Comparison of ENCODE assay signal across 8 cellular contexts in the genomic region with DNA sequence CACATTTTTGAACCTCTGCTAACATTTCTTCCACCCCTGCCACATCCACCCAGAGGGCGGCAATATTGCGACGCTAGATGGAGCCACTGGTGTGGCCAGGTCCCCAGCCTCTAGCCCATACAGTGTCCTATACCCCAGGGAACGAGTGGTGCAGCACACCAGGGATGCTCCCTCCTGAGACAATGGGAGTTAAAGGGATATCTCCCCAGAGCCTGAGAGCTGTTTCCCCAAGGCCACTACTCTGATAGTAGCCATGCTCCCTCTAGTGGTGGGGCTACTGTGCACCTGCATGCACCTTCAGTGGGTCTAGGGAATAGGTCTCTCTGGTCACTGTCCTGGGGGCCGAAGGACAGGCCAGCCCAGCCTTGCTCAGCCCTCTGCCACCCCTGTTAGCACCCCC.
DNase-seq lines count a peak whose midpoint lies in the region; ATAC-seq, FAIRE-seq and TF ChIP-seq lines count a peak whose summit lies in the region.

No MANE protein-coding gene starts in this region.

- no peak overlapping the region for H3K4me3 Mint-ChIP-seq in CD8-positive, alpha-beta T cell
- H3K4me3 Mint-ChIP-seq in T-cell, result no peak overlapping the region

- intact Hi-C loops in CD8-positive, alpha-beta T cell (cut with DNase I, micrococcal nuclease), result no loop called here

- CTCF ChIA-PET in CD8-positive, alpha-beta T cell (lab: Charles Lee), result no interaction called here
- CTCF ChIA-PET in T-cell (lab: Charles Lee), result no interaction called here

- H3K4me1 Mint-ChIP-seq in CD8-positive, alpha-beta T cell (ENCODE audit: low read depth), result no peaks in the 10 kb centered on the region
- H3K4me1 Mint-ChIP-seq in T-cell, result no peaks in the 10 kb centered on the region

- peaks cover 16% of the 10 kb centered on the region for H3K9me3 Mint-ChIP-seq in CD8-positive, alpha-beta T cell
- peaks cover 5 to 18% (median 16%) of the 10 kb centered on the region in 3 donors for H3K9me3 Mint-ChIP-seq in T-cell

- peak; percentile 88 for TF ChIP-seq CTCF in NB4 (IDR thresholded peaks at IDR 0.05; ENCODE audit: low read depth, low read length)
- peak; percentile 48 for TF ChIP-seq CTCF in bronchial epithelial cell (IDR thresholded peaks at IDR 0.05; ENCODE audit: insufficient read depth, low read length, severe bottlenecking)
- TF ChIP-seq CTCF in CD8-positive, alpha-beta T cell (IDR thresholded peaks at IDR 0.05), result no peak

- H3K27me3 ChIP-seq in bronchial epithelial cell (ENCODE audit: control insufficient read depth, insufficient read depth, low read length) (no peaks in the 10 kb centered on the region), trophoblast cell (ENCODE audit: insufficient read depth, low read length) (no peaks in the 10 kb centered on the region)
- no peaks in the 10 kb centered on the region for H3K27me3 ChIP-seq in CD8-positive, alpha-beta T cell (ENCODE audit: insufficient read depth, low read length)

- FAIRE-seq in bronchial epithelial cell (lab: Jason Lieb, UNC), result no peak

- POLR2A ChIA-PET in CD8-positive, alpha-beta T cell (lab: Charles Lee), result no interaction called here
- POLR2A ChIA-PET in T-cell (lab: Charles Lee), result no interaction called here

- H3K4me3 ChIP-seq in NB4 (ENCODE audit: low read depth, low read length) (no peak overlapping the region), bronchial epithelial cell (ENCODE audit: low read depth, low read length) (no peak overlapping the region), trophoblast cell (ENCODE audit: low read depth, low read length) (no peak overlapping the region)
- no peak overlapping the region for H3K4me3 ChIP-seq in CD8-positive, alpha-beta T cell (ENCODE audit: low read depth, low read length)

- H3K9me3 ChIP-seq in trophoblast cell (ENCODE audit: insufficient read depth, low read depth, low read length), result no peaks in the 10 kb centered on the region
- no peaks in the 10 kb centered on the region for H3K9me3 ChIP-seq in CD8-positive, alpha-beta T cell (ENCODE audit: low read length)

- no peaks in the 10 kb centered on the region for H3K79me1 ChIP-seq in trophoblast cell (ENCODE audit: low read length)

- H3K14ac ChIP-seq in trophoblast cell (ENCODE audit: low read length), result no peak overlapping the region

- H3K4ac ChIP-seq in trophoblast cell (ENCODE audit: low read depth, low read length), result no peak overlapping the region

- no peak overlapping the region for H2BK5ac ChIP-seq in trophoblast cell (ENCODE audit: low read depth, low read length, poor library complexity)

- H3K27me3 Mint-ChIP-seq in CD8-positive, alpha-beta T cell (ENCODE audit: low read depth), result no peaks in the 10 kb centered on the region
- no peaks in the 10 kb centered on the region for H3K27me3 Mint-ChIP-seq in T-cell

- no peak overlapping the region for H3K27ac Mint-ChIP-seq in CD8-positive, alpha-beta T cell
- H3K27ac Mint-ChIP-seq in T-cell, result no peak overlapping the region

- H3K23ac ChIP-seq in trophoblast cell (ENCODE audit: low read length), result no peak overlapping the region

- no peak for TF ChIP-seq POLR2A in NB4 (IDR thresholded peaks at IDR 0.05; ENCODE audit: extremely low read depth, insufficient read length)

- H2BK120ac ChIP-seq in trophoblast cell (ENCODE audit: insufficient read depth, low read length, poor library complexity), result no peak overlapping the region

- no peaks in the 10 kb centered on the region for H3K36me3 Mint-ChIP-seq in CD8-positive, alpha-beta T cell
- H3K36me3 Mint-ChIP-seq in T-cell, result no peaks in the 10 kb centered on the region

- no peak overlapping the region for H3K27ac ChIP-seq in trophoblast cell (ENCODE audit: low read depth, low read length)
- H3K27ac ChIP-seq in CD8-positive, alpha-beta T cell (ENCODE audit: low read depth, low read length), result no peak overlapping the region

- no CpG with 5 or more reads among the region's 5 CpGs for WGBS in trophoblast cell (ENCODE audit: extremely low coverage, insufficient coverage, insufficient read length)

- ATAC-seq in GM19043 (IDR thresholded peaks at IDR 0.05; ENCODE audit: low read depth, unreplicated experiment) (peak; percentile 65), T-cell (replicated peaks in 1 of 4) (no peak)
- no peak for ATAC-seq in CD8-positive, alpha-beta T cell

- no peak overlapping the region for H3K18ac ChIP-seq in trophoblast cell (ENCODE audit: low read length)

- no peak overlapping the region for H2AK5ac ChIP-seq in trophoblast cell (ENCODE audit: low read length)

- no peaks in the 10 kb centered on the region for H3K36me3 ChIP-seq in bronchial epithelial cell (ENCODE audit: control insufficient read depth, insufficient read depth, low read length)
- H3K36me3 ChIP-seq in trophoblast cell (ENCODE audit: control insufficient read depth in 1 of 2, insufficient read depth in 2 of 2, low read length in 2 of 2), result no peaks in the 10 kb centered on the region
- no peaks in the 10 kb centered on the region for H3K36me3 ChIP-seq in CD8-positive, alpha-beta T cell (ENCODE audit: insufficient read depth, low read length)

- no peak overlapping the region for H2AFZ ChIP-seq in trophoblast cell (ENCODE audit: insufficient read depth, low read length, poor library complexity)

- H3K4me1 ChIP-seq in trophoblast cell (ENCODE audit: control insufficient read depth in 1 of 2, insufficient read depth in 2 of 2, low read length in 2 of 2), result no peaks in the 10 kb centered on the region
- H3K4me1 ChIP-seq in CD8-positive, alpha-beta T cell (ENCODE audit: insufficient read depth, low read length), result no peaks in the 10 kb centered on the region

- H3K9ac ChIP-seq in trophoblast cell (ENCODE audit: low read length), result no peak overlapping the region

- H4K8ac ChIP-seq in trophoblast cell (ENCODE audit: low read depth, low read length), result no peak overlapping the region

- H2BK12ac ChIP-seq in trophoblast cell (ENCODE audit: low read length), result no peak overlapping the region

- no peaks in the 10 kb centered on the region for H3K79me2 ChIP-seq in trophoblast cell (ENCODE audit: control insufficient read depth, insufficient read depth, low read length, poor library complexity)

- H3K4me2 ChIP-seq in trophoblast cell (ENCODE audit: low read length), result no peak overlapping the region

- H4K91ac ChIP-seq in trophoblast cell (ENCODE audit: low read depth, low read length), result no peak overlapping the region

- H4K12ac ChIP-seq in trophoblast cell (ENCODE audit: low read depth, low read length), result no peak overlapping the region

- DNase-seq in ELF-1 (ENCODE audit: low read depth, low spot score), result peak; percentile 58
- peak; percentile 59 for DNase-seq in NB4 (ENCODE audit: low read depth)
- peak; percentile 1 for DNase-seq in bronchial epithelial cell (ENCODE audit: low read depth)
- peak; percentile 1 to 59 for DNase-seq in trophoblast cell
- no peak for DNase-seq in CD8-positive, alpha-beta T cell
- no peak for DNase-seq in activated naive CD4-positive, alpha-beta T cell (lab: John Stamatoyannopoulos, UW)
- DNase-seq in T-cell, result no peak

Comparison
In these comparisons a context has a peak if more than half of its experiments do, and no peak if none do; other contexts are left out.
1. DNase-seq: peak in ELF-1 (single experiment), NB4 (single experiment), bronchial epithelial cell (single experiment) and trophoblast cell (2 of 2); none in CD8-positive, alpha-beta T cell (0 of 7), activated naive CD4-positive, alpha-beta T cell (0 of 4) and T-cell (0 of 34).